ENCODE assay signal across 25 cellular contexts in genomic region chr2:237229905-237230304, GRCh38.
"Had no signal": no experiment of that assay in that cellular context is flagged by ENCODE, and none has a peak within 500 bp of the region (broad histone marks: within the 10 kb centered on the region; RNA-seq: fewer than 3 reads in every experiment).

No MANE protein-coding gene starts in this region.

- H3K27ac ChIP-seq: foreskin keratinocyte, gastroesophageal sphincter, heart left ventricle, hepatocyte, left lung, neural progenitor cell, prostate gland, thoracic aorta, tibial nerve, upper lobe of right lung, uterus had no signal

- H3K36me3 ChIP-seq: gastroesophageal sphincter, heart left ventricle, left lung, neural progenitor cell, prostate gland, right atrium auricular region, thoracic aorta, tibial nerve, upper lobe of right lung, uterus had no signal

- H3K27me3 ChIP-seq: gastroesophageal sphincter, heart left ventricle, hepatocyte, left lung, neural progenitor cell, right atrium auricular region, tibial nerve, uterus had no signal

- H2AFZ ChIP-seq: hepatocyte, neural progenitor cell had no signal

- H3K27ac Mint-ChIP-seq: naive thymus-derived CD4-positive, alpha-beta T cell; nephron; neural progenitor cell; stimulated activated memory B cell treated with anti-CD40 and anti-IgM and Interleukin-4, amounts not matched to agents 10 μg/mL and 1 μg/mL and 100 μg/mL, for 72 hours had no signal

- H3K4me3 Mint-ChIP-seq: naive thymus-derived CD4-positive, alpha-beta T cell; nephron; neural progenitor cell; stimulated activated memory B cell treated with anti-CD40 and anti-IgM and Interleukin-4, amounts not matched to agents 10 μg/mL and 1 μg/mL and 100 μg/mL, for 72 hours had no signal

- H3K4me1 Mint-ChIP-seq: nephron; neural progenitor cell; stimulated activated memory B cell treated with anti-CD40 and anti-IgM and Interleukin-4, amounts not matched to agents 10 μg/mL and 1 μg/mL and 100 μg/mL, for 72 hours had no signal

- ATAC-seq: foreskin keratinocyte; gastroesophageal sphincter; heart left ventricle; left cardiac atrium; left lung; naive thymus-derived CD4-positive, alpha-beta T cell; sciatic nerve; stimulated activated memory B cell treated with anti-CD40 and anti-IgM and Interleukin-4, amounts not matched to agents 10 μg/mL and 1 μg/mL and 100 μg/mL, for 72 hours; stimulated activated naive CD8-positive, alpha-beta T cell treated with anti-CD3 and anti-CD28 coated beads, Interleukin-15, Interleukin-2, amounts not matched to agents 100 U/mL and 50 U/mL, for 24 hours; upper lobe of right lung had no signal

- H3K9me3 Mint-ChIP-seq: neural progenitor cell; stimulated activated memory B cell treated with anti-CD40 and anti-IgM and Interleukin-4, amounts not matched to agents 10 μg/mL and 1 μg/mL and 100 μg/mL, for 72 hours had no signal

- H3K79me2 ChIP-seq: hepatocyte had no signal

- H3K36me3 Mint-ChIP-seq: neural progenitor cell; stimulated activated memory B cell treated with anti-CD40 and anti-IgM and Interleukin-4, amounts not matched to agents 10 μg/mL and 1 μg/mL and 100 μg/mL, for 72 hours had no signal

- DNase-seq: cortex of kidney; foreskin keratinocyte; heart left ventricle; left cardiac atrium; left lung; mesendoderm; midbrain; naive thymus-derived CD4-positive, alpha-beta T cell; nucleus accumbens; stimulated activated CD4-positive, alpha-beta T cell treated with anti-CD3 and anti-CD28 coated beads, Interleukin-2, amount 100 ng/mL, for 24 hours; stimulated activated CD4-positive, alpha-beta T cell treated with anti-CD3 and anti-CD28 coated beads, Interleukin-4, amount 100 ng/mL, for 4 hours; stimulated activated naive CD8-positive, alpha-beta T cell treated with anti-CD3 and anti-CD28 coated beads, Interleukin-15, Interleukin-2, amounts not matched to agents 100 U/mL and 50 U/mL, for 24 hours; substantia nigra; upper lobe of right lung; uterus had no signal

- H3K4me1 ChIP-seq: foreskin keratinocyte, left lung, neural progenitor cell, prostate gland, upper lobe of right lung, uterus had no signal

- H3K4me3 ChIP-seq: gastroesophageal sphincter, heart left ventricle, hepatocyte, left lung, neural progenitor cell, prostate gland, right atrium auricular region, thoracic aorta, tibial nerve, upper lobe of right lung, uterus had no signal

- H3K4me2 ChIP-seq: hepatocyte, neural progenitor cell had no signal

- H3K9ac ChIP-seq: neural progenitor cell had no signal

- H3K9me3 ChIP-seq: gastroesophageal sphincter, heart left ventricle, left lung, prostate gland, right atrium auricular region, thoracic aorta, tibial nerve, upper lobe of right lung, uterus had no signal
